8 cellular contexts compared by ENCODE assay signal in the genomic region with DNA sequence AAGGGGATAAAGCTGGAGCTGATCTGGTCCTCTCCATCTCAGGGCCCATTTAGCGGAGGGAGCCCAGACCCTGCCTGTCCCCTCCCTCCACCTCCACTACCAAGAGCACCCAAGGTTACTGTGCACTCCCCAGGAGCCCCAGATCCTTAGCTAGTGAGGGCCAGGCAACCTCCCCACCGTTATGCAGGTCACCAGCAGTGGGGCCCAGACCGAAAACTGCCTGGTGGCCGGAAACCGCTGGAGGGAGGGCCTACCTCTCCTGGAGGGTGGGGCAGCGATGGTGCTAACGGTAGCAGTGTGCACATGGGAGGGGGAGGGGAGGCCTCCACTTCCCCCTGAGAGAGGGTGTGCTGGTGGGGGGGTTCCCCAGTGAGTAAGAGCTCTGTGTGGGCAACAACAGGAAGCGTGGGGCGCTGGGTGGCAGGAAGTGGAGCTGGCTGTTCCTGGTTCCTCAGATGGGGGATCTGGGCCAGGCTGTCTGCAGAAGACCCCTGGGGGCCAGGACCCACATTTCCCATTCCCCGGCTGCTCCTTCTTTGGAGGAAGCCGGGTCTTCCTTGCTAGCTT. TPM values are rescaled to one million over a fixed set of nuclear protein-coding genes. Genes with fewer than 3 reads are reported as not detected.
DNase-seq lines count a peak whose midpoint lies in the region; ATAC-seq and TF ChIP-seq lines count a peak whose summit lies in the region.

No MANE protein-coding gene starts in this region.

- H3K27me3 Mint-ChIP-seq in activated T-helper 17 cell treated with anti-CD3 and anti-CD28 coated beads, Interleukin-2, amount 50 U/mL, for 72 hours: no peaks in the 10 kb centered on the region

- peaks cover 7% of the 10 kb centered on the region for H3K4me1 ChIP-seq in right cardiac atrium (ENCODE audit: control insufficient read depth, insufficient read depth, low read length)

- H3K27ac Mint-ChIP-seq in activated T-helper 17 cell treated with anti-CD3 and anti-CD28 coated beads, Interleukin-2, amount 50 U/mL, for 72 hours: peak overlapping the region; percentile 99

- no peak for TF ChIP-seq CTCF in GM06990 (IDR thresholded peaks at IDR 0.05; ENCODE audit: insufficient read depth, low read length, poor library complexity, severe bottlenecking)

- H3K4me3 ChIP-seq in GM06990 (replicated peaks; ENCODE audit: low read depth, low read length) (peak overlapping the region; percentile 90), right cardiac atrium (ENCODE audit: low read length) (no peak overlapping the region)

- no peaks in the 10 kb centered on the region for H3K36me3 ChIP-seq in GM06990 (ENCODE audit: control insufficient read depth, insufficient read depth, low read length)

- ATAC-seq in HG02642 (IDR thresholded peaks at IDR 0.05; ENCODE audit: poor library complexity, unreplicated experiment) (peak; percentile 45), right cardiac atrium (peak; percentile 6 to 19)
- ATAC-seq in activated T-helper 17 cell treated with anti-CD3 and anti-CD28 coated beads, Interleukin-2, amount 50 U/mL, for 72 hours (replicated peaks): peak; percentile 53

- 64% methylated on average over 11 of the region's 11 CpGs for WGBS in right cardiac atrium

- DNase-seq in GM06990 (ENCODE audit: extremely low read depth, insufficient read length): peak; percentile 91
- peak; percentile 32 for DNase-seq in OCI-M1 (lab: John Stamatoyannopoulos, UW)
- peak; percentile 77 to 90 (median 90) for DNase-seq in right cardiac atrium
- DNase-seq in stimulated activated CD4-positive, alpha-beta T cell treated with anti-CD3 and anti-CD28 coated beads, Interleukin-4, amount 100 ng/mL, for 4 hours: peak; percentile 91 to 97
- no peak for DNase-seq in NCI-H526 treated with DMSO at 0.1 percent for 48 hours (lab: John Stamatoyannopoulos, UW)
- DNase-seq in superior temporal gyrus (ENCODE audit: extremely low spot score): no peak

- no peaks in the 10 kb centered on the region for H3K9me3 Mint-ChIP-seq in activated T-helper 17 cell treated with anti-CD3 and anti-CD28 coated beads, Interleukin-2, amount 50 U/mL, for 72 hours

- H3K27me3 ChIP-seq in GM06990 (replicated peaks; ENCODE audit: control insufficient read depth, insufficient read depth, low read length) (no peaks in the 10 kb centered on the region), right cardiac atrium (ENCODE audit: control insufficient read depth, insufficient read depth) (no peaks in the 10 kb centered on the region)

- H3K9me3 ChIP-seq in right cardiac atrium (ENCODE audit: control insufficient read depth, low read length): no peaks in the 10 kb centered on the region

- peak overlapping the region; percentile 92 for H3K4me3 Mint-ChIP-seq in activated T-helper 17 cell treated with anti-CD3 and anti-CD28 coated beads, Interleukin-2, amount 50 U/mL, for 72 hours

- H3K36me3 Mint-ChIP-seq in activated T-helper 17 cell treated with anti-CD3 and anti-CD28 coated beads, Interleukin-2, amount 50 U/mL, for 72 hours (ENCODE audit: low read depth): peaks cover 91% of the 10 kb centered on the region

- intact Hi-C loops in right cardiac atrium (cut with DNase I): loop anchor here in 1 of 4 donors (10.0 kb wide), 1 partner anchor 49 kb away; no protein-coding TSS in a partner anchor

- peaks cover 6% of the 10 kb centered on the region for H3K4me1 Mint-ChIP-seq in activated T-helper 17 cell treated with anti-CD3 and anti-CD28 coated beads, Interleukin-2, amount 50 U/mL, for 72 hours

- peak overlapping the region; percentile 21 for H3K27ac ChIP-seq in right cardiac atrium (ENCODE audit: low read length)

RNA-seq across cellular contexts. Expression of gene FMNL1, which starts 4.4 kb away (rescaled TPM):
- total RNA-seq in activated T-helper 17 cell treated with anti-CD3 and anti-CD28 coated beads, Interleukin-2, amount 50 U/mL, for 72 hours: 100 to 1,000 TPM; 262 to 496 TPM
- 10 to 100 TPM; 12.3 to 17.0 (median 14.1) TPM for total RNA-seq in right cardiac atrium
- 10.5 TPM for polyA plus RNA-seq in right cardiac atrium

RNA-seq across cellular contexts. Expression of gene SPATA32, which starts 35.8 kb away (rescaled TPM):
- total RNA-seq in activated T-helper 17 cell treated with anti-CD3 and anti-CD28 coated beads, Interleukin-2, amount 50 U/mL, for 72 hours: under 1 TPM; 0.13 to 0.32 TPM
- total RNA-seq in right cardiac atrium: not detected
- not detected for polyA plus RNA-seq in right cardiac atrium

Comparison
In these comparisons a context has a peak if more than half of its experiments do, and no peak if none do; other contexts are left out.
1. DNase-seq: peak in GM06990 (single experiment), OCI-M1 (single experiment), right cardiac atrium (3 of 3) and stimulated activated CD4-positive, alpha-beta T cell treated with anti-CD3 and anti-CD28 coated beads, Interleukin-4, amount 100 ng/mL, for 4 hours (2 of 2); none in NCI-H526 treated with DMSO at 0.1 percent for 48 hours (single experiment) and superior temporal gyrus (single experiment).
2. RNA of gene FMNL1, which starts 4.4 kb away (total RNA-seq): 262 to 496 TPM in activated T-helper 17 cell treated with anti-CD3 and anti-CD28 coated beads, Interleukin-2, amount 50 U/mL, for 72 hours; 12.3 to 17.0 TPM in right cardiac atrium; every median in the first group is over 10 times any median in the second.
3. Peak in every context shown above with its lines, with median percentiles within 50 percentile points of each other: ATAC-seq.